9 cellular contexts compared by ENCODE assay signal in the genomic region with DNA sequence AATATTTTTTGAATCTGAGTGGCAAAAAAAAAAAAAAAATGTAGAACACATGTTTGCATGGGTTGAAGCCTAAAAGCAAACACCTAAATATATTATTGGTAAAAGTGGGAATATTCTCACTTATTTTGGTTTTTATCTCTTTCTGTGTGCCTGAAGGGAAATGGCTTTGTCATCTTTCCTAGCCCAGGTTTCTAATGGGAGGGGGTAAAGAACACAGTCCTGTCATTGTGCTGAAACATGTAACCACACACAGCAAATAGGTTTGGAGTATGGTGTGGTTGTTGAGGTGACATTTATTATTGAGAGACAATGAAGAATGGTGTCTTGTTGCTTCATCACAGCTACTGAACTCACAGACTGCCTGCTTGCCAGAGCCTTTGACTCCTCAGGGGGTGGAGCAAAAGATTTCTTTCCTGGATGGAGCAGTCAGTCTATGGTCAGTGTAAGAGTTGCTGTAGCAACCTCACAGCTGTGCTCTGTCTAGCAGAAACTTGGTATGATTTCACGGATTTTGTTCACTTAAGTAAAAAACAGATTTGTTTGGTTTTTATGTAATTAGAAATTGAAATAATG.
DNase-seq lines count a peak whose midpoint lies in the region; ATAC-seq and TF ChIP-seq lines count a peak whose summit lies in the region.
"Had no signal": no experiment of that assay in that cellular context is flagged by ENCODE, and none has a peak within 500 bp of the region (broad histone marks: within the 10 kb centered on the region; RNA-seq: fewer than 3 reads in every experiment).

No MANE protein-coding gene starts in this region.

- DNase-seq in HFFc6 (peak; percentile 48), Panc1 (ENCODE audit: low read depth, low spot score) (no peak), fibroblast of villous mesenchyme (ENCODE audit: low read depth) (peak; percentile 75), psoas muscle (peak; percentile 27 to 59), middle frontal gyrus (ENCODE audit: extremely low spot score, low spot score) (no peak)
- DNase-seq: activated naive CD8-positive, alpha-beta T cell treated with anti-CD3 and anti-CD28 coated beads, Interleukin-2, amount 50 U/mL, for 24 hours; stimulated activated CD8-positive, alpha-beta memory T cell treated with anti-CD3 and anti-CD28 coated beads, Interleukin-4, amount 100 ng/mL, for 48 hours had no signal

- H3K27ac ChIP-seq in Panc1 (ENCODE audit: low read length) (no peak overlapping the region), psoas muscle (peak overlapping the region; percentile 5)

- no peaks in the 10 kb centered on the region for H3K9me3 Mint-ChIP-seq in HFFc6
- H3K9me3 Mint-ChIP-seq: activated naive CD8-positive, alpha-beta T cell treated with anti-CD3 and anti-CD28 coated beads, Interleukin-2, amount 50 U/mL, for 24 hours had no signal

- H3K36me3 ChIP-seq in Panc1 (ENCODE audit: control insufficient read depth, insufficient read depth, low read length) (peaks cover 12% of the 10 kb centered on the region), psoas muscle (ENCODE audit: insufficient read depth in 1 of 2, low read depth in 1 of 2) (peaks cover 4 to 12% of the 10 kb centered on the region in 2 donors)

- no TSS peak for BruUV-seq in Panc1 (replicated peaks; lab: Mats Ljungman, UMichigan)

- no peaks in the 10 kb centered on the region for H3K27me3 ChIP-seq in Panc1 (ENCODE audit: control insufficient read depth, insufficient read depth, low read length)
- H3K27me3 ChIP-seq in psoas muscle (ENCODE audit: insufficient read depth in 3 of 3, low read length in 2 of 3) = no peaks in the 10 kb centered on the region

- H3K4me3 Mint-ChIP-seq in HFFc6 = no peak overlapping the region
- H3K4me3 Mint-ChIP-seq: activated naive CD8-positive, alpha-beta T cell treated with anti-CD3 and anti-CD28 coated beads, Interleukin-2, amount 50 U/mL, for 24 hours had no signal

- POLR2A ChIA-PET in Panc1 (lab: Charles Lee) = interaction anchor here (0.6 kb wide), 1 partner anchor 201 kb away, joined by 6 read pairs; no protein-coding TSS in a partner anchor

- CTCF ChIA-PET in Panc1 (lab: Charles Lee) = interaction anchor here (0.7 kb wide), 1 partner anchor 29 kb away, joined by 4 read pairs; no protein-coding TSS in a partner anchor

- H3K4me1 ChIP-seq in Panc1 (ENCODE audit: control insufficient read depth, insufficient read depth, low read length) (no peaks in the 10 kb centered on the region), psoas muscle (peaks cover 13% of the 10 kb centered on the region)

- peak overlapping the region; percentile 43; the same call in 1 of the 2 replicates for H3K27ac Mint-ChIP-seq in HFFc6
- H3K27ac Mint-ChIP-seq: activated naive CD8-positive, alpha-beta T cell treated with anti-CD3 and anti-CD28 coated beads, Interleukin-2, amount 50 U/mL, for 24 hours had no signal

- no peaks in the 10 kb centered on the region for H3K27me3 Mint-ChIP-seq in HFFc6 (ENCODE audit: insufficient read depth)
- H3K27me3 Mint-ChIP-seq: activated naive CD8-positive, alpha-beta T cell treated with anti-CD3 and anti-CD28 coated beads, Interleukin-2, amount 50 U/mL, for 24 hours had no signal

- in situ Hi-C loops in Panc1 (cut with HindIII; ENCODE audit: low pct_unique_long_range_greater_than_20kb, low sequenced_read_pairs) = no loop called here

- H3K4me3 ChIP-seq in Panc1 (ENCODE audit: low read depth in 2 of 2, low read length in 2 of 2) (no peak overlapping the region), fibroblast of villous mesenchyme (ENCODE audit: low read depth, low read length) (no peak overlapping the region), psoas muscle (no peak overlapping the region)

- TF ChIP-seq CTCF in HFFc6 (IDR thresholded peaks at IDR 0.05) = no peak
- no peak for TF ChIP-seq CTCF in Panc1 (IDR thresholded peaks at IDR 0.05)
- TF ChIP-seq CTCF in fibroblast of villous mesenchyme (IDR thresholded peaks at IDR 0.05; ENCODE audit: insufficient read depth, low read depth, low read length) = no peak
- no peak for TF ChIP-seq CTCF in psoas muscle (IDR thresholded peaks at IDR 0.05)

- intact Hi-C loops in Panc1 (cut with micrococcal nuclease; ENCODE audit: unreplicated experiment) = no loop called here
- intact Hi-C loops in psoas muscle (cut with DNase I) = loop anchor here in 1 of 2 donors (5.0 kb wide), 1 partner anchor 48 kb away; no protein-coding TSS in a partner anchor

- 0 out of 2 replicates have a peak, but pooled peaks have one; percentile 42 for ATAC-seq in Panc1
- ATAC-seq in psoas muscle = peak; percentile 77 to 93 (median 92)
- ATAC-seq in HG02852 (IDR thresholded peaks at IDR 0.05; ENCODE audit: unreplicated experiment) = no peak
- ATAC-seq in HG03280 (IDR thresholded peaks at IDR 0.05; ENCODE audit: unreplicated experiment) = no peak
- ATAC-seq: activated naive CD8-positive, alpha-beta T cell treated with anti-CD3 and anti-CD28 coated beads, Interleukin-2, amount 50 U/mL, for 24 hours had no signal

- peaks cover 14% of the 10 kb centered on the region; the same call in 1 of the 2 replicates for H3K4me1 Mint-ChIP-seq in HFFc6 (ENCODE audit: low read depth)
- H3K4me1 Mint-ChIP-seq: activated naive CD8-positive, alpha-beta T cell treated with anti-CD3 and anti-CD28 coated beads, Interleukin-2, amount 50 U/mL, for 24 hours had no signal

- 20 to 42% (median 22%) methylated on average over 1 of the region's 1 CpG for WGBS in psoas muscle, 3 donors

- no peaks in the 10 kb centered on the region for H3K9me3 ChIP-seq in Panc1 (ENCODE audit: control insufficient read depth, insufficient read depth, low read depth, low read length)
- H3K9me3 ChIP-seq in psoas muscle = no peaks in the 10 kb centered on the region

- H3K36me3 Mint-ChIP-seq in HFFc6 (ENCODE audit: low read depth) = peaks cover 4% of the 10 kb centered on the region; the same call in 1 of the 2 replicates

Comparison
In these comparisons a context has a peak if more than half of its experiments do, and no peak if none do; other contexts are left out.
1. DNase-seq: peak in HFFc6 (single experiment), fibroblast of villous mesenchyme (single experiment) and psoas muscle (2 of 2); none in Panc1 (single experiment) and middle frontal gyrus (single experiment).
2. ATAC-seq: peak in Panc1 (single experiment) and psoas muscle (4 of 4); none in HG02852 (single experiment) and HG03280 (single experiment).